8 cellular contexts compared by ENCODE assay signal in genomic region chr17:64418506-64419339, GRCh38. TPM values are rescaled to one million over a fixed set of nuclear protein-coding genes. Genes with fewer than 3 reads are reported as not detected.
DNase-seq lines count a peak whose midpoint lies in the region; ATAC-seq and TF ChIP-seq lines count a peak whose summit lies in the region.

No MANE protein-coding gene starts in this region.

- no peaks in the 10 kb centered on the region for H3K36me3 Mint-ChIP-seq in memory B cell

- in situ Hi-C loops in Panc1 (cut with HindIII; ENCODE audit: low pct_unique_long_range_greater_than_20kb, low sequenced_read_pairs), result no loop called here

- TF ChIP-seq CTCF in LNCaP clone FGC (IDR thresholded peaks at IDR 0.05; ENCODE audit: control insufficient read depth, extremely low read depth, insufficient read depth), result peak; percentile 71
- TF ChIP-seq CTCF in Panc1 (IDR thresholded peaks at IDR 0.05), result peak; percentile 77

- H3K4me1 ChIP-seq in Panc1 (ENCODE audit: control insufficient read depth, insufficient read depth, low read length), result no peaks in the 10 kb centered on the region; the same call in 1 of the 2 replicates

- no peak overlapping the region for H3K27ac ChIP-seq in Panc1 (ENCODE audit: low read length)

- POLR2A ChIA-PET in Panc1 (lab: Charles Lee), result interaction anchor here (0.6 kb wide), 1 partner anchor 70 kb away, joined by 4 read pairs; no protein-coding TSS in a partner anchor

- peaks cover 10% of the 10 kb centered on the region for H3K4me1 Mint-ChIP-seq in memory B cell

- no peak overlapping the region for H3K27ac Mint-ChIP-seq in memory B cell

- H3K36me3 ChIP-seq in Panc1 (ENCODE audit: control insufficient read depth, insufficient read depth, low read length), result no peaks in the 10 kb centered on the region

- H3K4me3 Mint-ChIP-seq in memory B cell, result no peak overlapping the region

- H3K27me3 ChIP-seq in Panc1 (ENCODE audit: control insufficient read depth, insufficient read depth, low read length), result no peaks in the 10 kb centered on the region

- no peaks in the 10 kb centered on the region for H3K9me3 ChIP-seq in Panc1 (ENCODE audit: control insufficient read depth, insufficient read depth, low read depth, low read length)

- peak; percentile 55; the same call in 1 of the 2 replicates for ATAC-seq in Panc1
- peak; percentile 72 for ATAC-seq in memory B cell (ENCODE audit: low read depth)
- ATAC-seq in GM21447 (IDR thresholded peaks at IDR 0.05; ENCODE audit: unreplicated experiment), result no peak

- no TSS peak for BruUV-seq in Panc1 (replicated peaks; lab: Mats Ljungman, UMichigan)

- H3K9me3 Mint-ChIP-seq in memory B cell, result no peaks in the 10 kb centered on the region

- CTCF ChIA-PET in Panc1 (lab: Charles Lee), result interaction anchor here (0.6 to 2.4 kb wide), 10 partner anchors 10 to 142 kb away, joined by 3 to 21 read pairs (median 5); no protein-coding TSS in a partner anchor

- intact Hi-C loops in Panc1 (cut with micrococcal nuclease; ENCODE audit: unreplicated experiment), result loop anchor here (1.0 kb wide), 1 partner anchor 97 kb away; no protein-coding TSS in a partner anchor

- no peaks in the 10 kb centered on the region for H3K27me3 Mint-ChIP-seq in memory B cell

- H3K4me3 ChIP-seq in LNCaP clone FGC (ENCODE audit: low read depth, low read length) (no peak overlapping the region), Panc1 (ENCODE audit: low read depth in 2 of 2, low read length in 2 of 2) (no peak overlapping the region)

- DNase-seq in Daoy (ENCODE audit: low read depth) (peak; percentile 63), LNCaP clone FGC (ENCODE audit: low read depth) (peak; percentile 38), Panc1 (ENCODE audit: low read depth, low spot score) (no peak), dermis microvascular lymphatic vessel endothelial cell (ENCODE audit: low read depth in 2 of 2) (peak; percentile 73 to 84), memory B cell (ENCODE audit: low spot score in 2 of 2) (peak in 1 of 2 donors; percentile 59), HK-2 (ENCODE audit: unreplicated experiment) (no peak)
- DNase-seq in stimulated activated CD4-positive, alpha-beta T cell treated with anti-CD3 and anti-CD28 coated beads, Interleukin-4, amount 100 ng/mL, for 1 hour, result no peak

RNA-seq across cellular contexts. Expression of gene PECAM1, which starts 28.1 kb away (rescaled TPM):
- total RNA-seq in Daoy (2014; rRNA removed; shearing (Covaris generic)), result 0.15 and 3.3 TPM in 2 replicates
- total RNA-seq in Panc1 (2021; ENCODE audit: unreplicated experiment) (0.57 TPM), dermis microvascular lymphatic vessel endothelial cell (378 and 557 TPM in 2 replicates)
- 0.16 TPM for polyA plus RNA-seq in Panc1 (2012; ENCODE audit: insufficient read length)

RNA-seq across cellular contexts. Expression of gene MILR1, which starts 30.2 kb away (rescaled TPM):
- 5.1 and 11.0 TPM in 2 replicates for total RNA-seq in Daoy (2014; rRNA removed; shearing (Covaris generic))
- total RNA-seq in Panc1 (2021; ENCODE audit: unreplicated experiment), result not detected
- not detected for polyA plus RNA-seq in Panc1 (2012; ENCODE audit: insufficient read length)
- 2.2 and 2.9 TPM in 2 replicates for total RNA-seq in dermis microvascular lymphatic vessel endothelial cell

Comparison
In these comparisons a context has a peak if more than half of its experiments do, and no peak if none do; other contexts are left out.
1. DNase-seq: peak in Daoy (single experiment), LNCaP clone FGC (single experiment) and dermis microvascular lymphatic vessel endothelial cell (2 of 2); none in Panc1 (single experiment), HK-2 (single experiment) and stimulated activated CD4-positive, alpha-beta T cell treated with anti-CD3 and anti-CD28 coated beads, Interleukin-4, amount 100 ng/mL, for 1 hour (single experiment).
2. RNA of gene PECAM1, which starts 28.1 kb away (total RNA-seq): 378 to 557 TPM in dermis microvascular lymphatic vessel endothelial cell; 0.15 to 3.3 TPM in Daoy and 0.57 TPM in Panc1 (single experiment); every median in the first group is over 10 times any median in the second.